ENCODE assay signal across 8 cellular contexts in genomic region chr19:41263042-41263849, GRCh38. TPM values are rescaled to one million over a fixed set of nuclear protein-coding genes. Genes with fewer than 3 reads are reported as not detected.
DNase-seq lines count a peak whose midpoint lies in the region; ATAC-seq lines count a peak whose summit lies in the region.

No MANE protein-coding gene starts in this region.

- DNase-seq in NCI-H1436 (lab: John Stamatoyannopoulos, UW) (peak; percentile 46), NCI-H1436 treated with DMSO at 0.1 percent for 48 hours (lab: John Stamatoyannopoulos, UW) (no peak), NK-92 (lab: John Stamatoyannopoulos, UW; ENCODE audit: unreplicated experiment) (peak; percentile 39), activated T-cell treated with anti-CD3 and anti-CD28 coated beads for 24 hours (ENCODE audit: low read depth) (peak; percentile 79), epithelial cell of prostate (ENCODE audit: low read depth, low spot score) (peak; percentile 71)
- peak; percentile 67 to 98 (median 92) for DNase-seq in naive thymus-derived CD8-positive, alpha-beta T cell
- peak; percentile 84 for DNase-seq in stimulated activated naive B cell treated with anti-CD40 and anti-IgM and Interleukin-4, amounts not matched to agents 10 μg/mL and 1 μg/mL and 100 μg/mL, for 72 hours

- H3K9me3 Mint-ChIP-seq in naive thymus-derived CD8-positive, alpha-beta T cell = peaks cover 0 to 3% (median 0%) of the 10 kb centered on the region in 9 donors
- peaks cover 0 to 1% of the 10 kb centered on the region in 2 donors for H3K9me3 Mint-ChIP-seq in stimulated activated naive B cell treated with anti-CD40 and anti-IgM and Interleukin-4, amounts not matched to agents 10 μg/mL and 1 μg/mL and 100 μg/mL, for 72 hours

- H3K36me3 Mint-ChIP-seq in naive thymus-derived CD8-positive, alpha-beta T cell = peaks cover 0 to 17% (median 0%) of the 10 kb centered on the region in 3 donors
- H3K36me3 Mint-ChIP-seq in stimulated activated naive B cell treated with anti-CD40 and anti-IgM and Interleukin-4, amounts not matched to agents 10 μg/mL and 1 μg/mL and 100 μg/mL, for 72 hours = peaks cover 16 to 20% of the 10 kb centered on the region in 2 donors

- POLR2A ChIA-PET in naive thymus-derived CD8-positive, alpha-beta T cell (lab: Charles Lee) = interaction anchor here (0.6 to 9.0 kb wide), 66 partner anchors 8 to 1827 kb away, joined by 3 to 300 read pairs (median 4); partner anchors contain the start of genes ACTMAP, AKT2, B9D2 and CCDC97

- peaks cover 34 to 63% (median 47%) of the 10 kb centered on the region in 4 donors for H3K4me1 Mint-ChIP-seq in naive thymus-derived CD8-positive, alpha-beta T cell
- H3K4me1 Mint-ChIP-seq in stimulated activated naive B cell treated with anti-CD40 and anti-IgM and Interleukin-4, amounts not matched to agents 10 μg/mL and 1 μg/mL and 100 μg/mL, for 72 hours = peaks cover 29 to 47% of the 10 kb centered on the region in 2 donors

- peak overlapping the region; percentile 82 to 100 (median 98) for H3K4me3 Mint-ChIP-seq in naive thymus-derived CD8-positive, alpha-beta T cell
- peak overlapping the region; percentile 95 to 100 for H3K4me3 Mint-ChIP-seq in stimulated activated naive B cell treated with anti-CD40 and anti-IgM and Interleukin-4, amounts not matched to agents 10 μg/mL and 1 μg/mL and 100 μg/mL, for 72 hours

- peak overlapping the region; percentile 100 for H3K27ac Mint-ChIP-seq in naive thymus-derived CD8-positive, alpha-beta T cell
- H3K27ac Mint-ChIP-seq in stimulated activated naive B cell treated with anti-CD40 and anti-IgM and Interleukin-4, amounts not matched to agents 10 μg/mL and 1 μg/mL and 100 μg/mL, for 72 hours = peak overlapping the region; percentile 100

- ATAC-seq in HG03045 (IDR thresholded peaks at IDR 0.05; ENCODE audit: unreplicated experiment) = peak; percentile 7
- peak; percentile 55 to 59 for ATAC-seq in naive thymus-derived CD8-positive, alpha-beta T cell
- ATAC-seq in stimulated activated naive B cell treated with anti-CD40 and anti-IgM and Interleukin-4, amounts not matched to agents 10 μg/mL and 1 μg/mL and 100 μg/mL, for 72 hours (replicated peaks) = peak; percentile 40 to 57

- peaks cover 0 to 9% (median 0%) of the 10 kb centered on the region in 5 donors for H3K27me3 Mint-ChIP-seq in naive thymus-derived CD8-positive, alpha-beta T cell
- no peaks in the 10 kb centered on the region for H3K27me3 Mint-ChIP-seq in stimulated activated naive B cell treated with anti-CD40 and anti-IgM and Interleukin-4, amounts not matched to agents 10 μg/mL and 1 μg/mL and 100 μg/mL, for 72 hours

- H3K27ac ChIP-seq in epithelial cell of prostate = peak overlapping the region; percentile 93

RNA-seq across cellular contexts. Expression of gene HNRNPUL1, which starts 0.9 kb away (rescaled TPM):
- 100 to 1,000 TPM; 262 to 280 TPM for total RNA-seq in naive thymus-derived CD8-positive, alpha-beta T cell
- 10 to 100 TPM; 40.7 to 67.6 (median 46.1) TPM for polyA plus RNA-seq in naive thymus-derived CD8-positive, alpha-beta T cell

RNA-seq across cellular contexts. Expression of gene AXL, which starts 44.2 kb away (rescaled TPM):
- total RNA-seq in naive thymus-derived CD8-positive, alpha-beta T cell = not detected
- polyA plus RNA-seq in naive thymus-derived CD8-positive, alpha-beta T cell = under 1 TPM in 2 of 3 donors, not detected in 1; 0.11 to 0.21 TPM

RNA-seq across cellular contexts. Expression of gene CCDC97, which starts 46.7 kb away (rescaled TPM):
- total RNA-seq in naive thymus-derived CD8-positive, alpha-beta T cell = 10 to 100 TPM; 46.6 to 49.1 TPM
- 10 to 100 TPM; 15.6 to 25.0 (median 24.6) TPM for polyA plus RNA-seq in naive thymus-derived CD8-positive, alpha-beta T cell

Comparison
In these comparisons a context has a peak if more than half of its experiments do, and no peak if none do; other contexts are left out.
1. ATAC-seq: peak in every context shown above with its lines; median percentile 57 in naive thymus-derived CD8-positive, alpha-beta T cell; 48 in stimulated activated naive B cell treated with anti-CD40 and anti-IgM and Interleukin-4, amounts not matched to agents 10 μg/mL and 1 μg/mL and 100 μg/mL, for 72 hours; 7 in HG03045.